In the genomic region with DNA sequence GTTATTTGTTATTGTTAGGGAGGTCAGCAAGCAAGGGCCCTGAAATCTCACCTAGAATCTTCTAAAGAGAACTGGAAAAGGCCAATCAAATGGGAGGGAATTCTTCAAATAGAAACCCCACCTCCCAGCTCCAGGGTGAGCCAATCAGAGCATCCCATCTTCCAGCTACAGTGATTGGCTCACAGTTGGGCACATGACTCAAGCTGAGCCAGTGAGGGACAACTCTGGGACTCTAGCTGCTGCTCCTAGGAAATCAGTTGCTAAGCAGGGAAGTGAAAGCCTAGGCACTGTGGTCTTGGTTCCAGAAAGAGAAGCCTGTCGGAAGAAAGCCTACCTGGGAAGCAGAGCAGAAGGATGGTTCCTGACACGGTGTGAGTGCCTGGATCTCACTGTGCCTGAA, we compare ENCODE assay signal across 1 cellular context.
TF ChIP-seq lines count a peak whose summit lies in the region.

No MANE protein-coding gene starts in this region.

TF ChIP-seq in H1, 55 proteins besides CTCF, POLR2A, EP300 and RAD21:
- TF ChIP-seq NRF1 (IDR thresholded peaks at IDR 0.05; ENCODE audit: low read depth, low read length): no peak
- peak; percentile 53; the same call in 1 of the 2 replicates for TF ChIP-seq ATF3 (IDR thresholded peaks at IDR 0.05; ENCODE audit: insufficient read depth, low read depth, low read length)
- TF ChIP-seq EGR1 (IDR thresholded peaks at IDR 0.05; ENCODE audit: borderline replicate concordance, low read depth, low read length): no peak
- peak; percentile 67 for TF ChIP-seq CREB1 (IDR thresholded peaks at IDR 0.05)
- TF ChIP-seq USF2 (IDR thresholded peaks at IDR 0.05; ENCODE audit: low read length): peak; percentile 94
- peak; percentile 95 for TF ChIP-seq RFX5 (IDR thresholded peaks at IDR 0.05; ENCODE audit: borderline replicate concordance, low read depth, low read length)
- peak; percentile 61 for TF ChIP-seq CHD2 (IDR thresholded peaks at IDR 0.05; ENCODE audit: low read length)
- TF ChIP-seq SAP30 (IDR thresholded peaks at IDR 0.05; ENCODE audit: insufficient read depth, insufficient replicate concordance, low read length): no peak
- peak; percentile 85 for TF ChIP-seq SP1 (IDR thresholded peaks at IDR 0.05; ENCODE audit: low read depth, low read length)
- no peak for TF ChIP-seq FOSL1 (IDR thresholded peaks at IDR 0.05; ENCODE audit: insufficient read depth, low read depth, low read length)
- peak; percentile 30; the same call in 1 of the 2 replicates for TF ChIP-seq TAF1 (IDR thresholded peaks at IDR 0.05; ENCODE audit: low read depth, low read length)
- TF ChIP-seq GTF2F1 (IDR thresholded peaks at IDR 0.05; ENCODE audit: borderline replicate concordance, low read depth, low read length): no peak
